Comparison of ENCODE assay signal across 1 cellular context in the genomic region with DNA sequence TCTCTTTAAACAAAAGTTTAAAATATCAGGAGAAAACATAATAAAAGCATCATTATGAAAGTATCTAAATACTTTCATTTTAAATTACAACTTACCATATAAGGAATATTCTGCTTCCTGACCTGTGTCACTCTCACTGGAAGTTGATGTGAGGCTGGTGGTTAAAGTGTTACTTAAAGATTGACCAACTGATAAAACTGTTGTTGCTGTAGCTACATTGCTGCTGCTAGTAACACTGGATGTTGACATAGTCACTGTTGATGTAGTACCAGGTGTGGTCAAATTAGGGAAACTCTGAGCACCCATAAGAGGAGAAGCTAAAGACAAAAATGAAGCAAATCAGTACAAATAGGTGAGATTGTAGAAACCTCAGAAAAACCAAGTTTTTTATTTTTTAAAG.
A peak's percentile ranks its signal among the peaks of the same experiment; 100 is the strongest.
TF ChIP-seq lines count a peak whose summit lies in the region.

No MANE protein-coding gene starts in this region.

TF ChIP-seq in GM12878, 131 proteins besides CTCF, POLR2A, EP300 and RAD21 (continued from another document):
- TF ChIP-seq ZNF274 (IDR thresholded peaks at IDR 0.05; ENCODE audit: insufficient read depth, insufficient read length) (no peak), BMI1 (IDR thresholded peaks at IDR 0.05; ENCODE audit: borderline replicate concordance) (peak; percentile 81), MTA2 (IDR thresholded peaks at IDR 0.05; ENCODE audit: low read depth) (peak; percentile 93), GATAD2B (conservative IDR thresholded peaks at IDR 0.05; ENCODE audit: low read depth) (no peak), IKZF2 (IDR thresholded peaks at IDR 0.05) (peak; percentile 41 to 49; a peak in 2 of 4 replicates), KDM1A (IDR thresholded peaks at IDR 0.05; ENCODE audit: borderline replicate concordance) (no peak), BHLHE40 (IDR thresholded peaks at IDR 0.05; ENCODE audit: borderline replicate concordance in 1 of 2, low read depth in 2 of 2, low read length in 1 of 2) (peak in 1 of 2 experiments; percentile 31; a peak in 2 of 4 replicates), CHD2 (IDR thresholded peaks at IDR 0.05; ENCODE audit: borderline replicate concordance, low read depth, low read length) (peak; percentile 45; the same call in 1 of the 2 replicates), RFX5 (IDR thresholded peaks at IDR 0.05; ENCODE audit: low read depth, low read length) (peak; percentile 71), NR2F1 (conservative IDR thresholded peaks at IDR 0.05) (peak; percentile 44; the same call in 1 of the 2 replicates), IKZF1 (conservative IDR thresholded peaks at IDR 0.05) (0 out of 2 replicates have a peak, but pooled peaks have one; percentile 20), FOXK2 (IDR thresholded peaks at IDR 0.05) (peak; percentile 78), ATF7 (IDR thresholded peaks at IDR 0.05; ENCODE audit: low read depth) (peak; percentile 89), PAX5 (IDR thresholded peaks at IDR 0.05; ENCODE audit: borderline replicate concordance, low read depth, low read length) (no peak), SMAD1 (IDR thresholded peaks at IDR 0.05; ENCODE audit: low read depth, partially characterized antibody) (peak; percentile 81), MXI1 (IDR thresholded peaks at IDR 0.05; ENCODE audit: low read depth, low read length) (peak; percentile 25; the same call in 1 of the 2 replicates), CREB1 (IDR thresholded peaks at IDR 0.05; ENCODE audit: low read depth) (no peak)
- TF ChIP-seq, protein P1, sequence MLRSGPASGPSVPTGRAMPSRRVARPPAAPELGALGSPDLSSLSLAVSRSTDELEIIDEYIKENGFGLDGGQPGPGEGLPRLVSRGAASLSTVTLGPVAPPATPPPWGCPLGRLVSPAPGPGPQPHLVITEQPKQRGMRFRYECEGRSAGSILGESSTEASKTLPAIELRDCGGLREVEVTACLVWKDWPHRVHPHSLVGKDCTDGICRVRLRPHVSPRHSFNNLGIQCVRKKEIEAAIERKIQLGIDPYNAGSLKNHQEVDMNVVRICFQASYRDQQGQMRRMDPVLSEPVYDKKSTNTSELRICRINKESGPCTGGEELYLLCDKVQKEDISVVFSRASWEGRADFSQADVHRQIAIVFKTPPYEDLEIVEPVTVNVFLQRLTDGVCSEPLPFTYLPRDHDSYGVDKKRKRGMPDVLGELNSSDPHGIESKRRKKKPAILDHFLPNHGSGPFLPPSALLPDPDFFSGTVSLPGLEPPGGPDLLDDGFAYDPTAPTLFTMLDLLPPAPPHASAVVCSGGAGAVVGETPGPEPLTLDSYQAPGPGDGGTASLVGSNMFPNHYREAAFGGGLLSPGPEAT (IDR thresholded peaks at IDR 0.05; ENCODE audit: low read depth), result peak; percentile 18; the same call in 1 of the 2 replicates
- TF ChIP-seq, protein P2, sequence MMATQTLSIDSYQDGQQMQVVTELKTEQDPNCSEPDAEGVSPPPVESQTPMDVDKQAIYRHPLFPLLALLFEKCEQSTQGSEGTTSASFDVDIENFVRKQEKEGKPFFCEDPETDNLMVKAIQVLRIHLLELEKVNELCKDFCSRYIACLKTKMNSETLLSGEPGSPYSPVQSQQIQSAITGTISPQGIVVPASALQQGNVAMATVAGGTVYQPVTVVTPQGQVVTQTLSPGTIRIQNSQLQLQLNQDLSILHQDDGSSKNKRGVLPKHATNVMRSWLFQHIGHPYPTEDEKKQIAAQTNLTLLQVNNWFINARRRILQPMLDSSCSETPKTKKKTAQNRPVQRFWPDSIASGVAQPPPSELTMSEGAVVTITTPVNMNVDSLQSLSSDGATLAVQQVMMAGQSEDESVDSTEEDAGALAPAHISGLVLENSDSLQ (IDR thresholded peaks at IDR 0.05), result peak; percentile 88
- TF ChIP-seq, protein P3, sequence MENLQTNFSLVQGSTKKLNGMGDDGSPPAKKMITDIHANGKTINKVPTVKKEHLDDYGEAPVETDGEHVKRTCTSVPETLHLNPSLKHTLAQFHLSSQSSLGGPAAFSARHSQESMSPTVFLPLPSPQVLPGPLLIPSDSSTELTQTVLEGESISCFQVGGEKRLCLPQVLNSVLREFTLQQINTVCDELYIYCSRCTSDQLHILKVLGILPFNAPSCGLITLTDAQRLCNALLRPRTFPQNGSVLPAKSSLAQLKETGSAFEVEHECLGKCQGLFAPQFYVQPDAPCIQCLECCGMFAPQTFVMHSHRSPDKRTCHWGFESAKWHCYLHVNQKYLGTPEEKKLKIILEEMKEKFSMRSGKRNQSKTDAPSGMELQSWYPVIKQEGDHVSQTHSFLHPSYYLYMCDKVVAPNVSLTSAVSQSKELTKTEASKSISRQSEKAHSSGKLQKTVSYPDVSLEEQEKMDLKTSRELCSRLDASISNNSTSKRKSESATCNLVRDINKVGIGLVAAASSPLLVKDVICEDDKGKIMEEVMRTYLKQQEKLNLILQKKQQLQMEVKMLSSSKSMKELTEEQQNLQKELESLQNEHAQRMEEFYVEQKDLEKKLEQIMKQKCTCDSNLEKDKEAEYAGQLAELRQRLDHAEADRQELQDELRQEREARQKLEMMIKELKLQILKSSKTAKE (IDR thresholded peaks at IDR 0.05; ENCODE audit: low read depth, poor library complexity, severe bottlenecking), result peak; percentile 50
